10 cellular contexts compared by ENCODE assay signal in the genomic region with DNA sequence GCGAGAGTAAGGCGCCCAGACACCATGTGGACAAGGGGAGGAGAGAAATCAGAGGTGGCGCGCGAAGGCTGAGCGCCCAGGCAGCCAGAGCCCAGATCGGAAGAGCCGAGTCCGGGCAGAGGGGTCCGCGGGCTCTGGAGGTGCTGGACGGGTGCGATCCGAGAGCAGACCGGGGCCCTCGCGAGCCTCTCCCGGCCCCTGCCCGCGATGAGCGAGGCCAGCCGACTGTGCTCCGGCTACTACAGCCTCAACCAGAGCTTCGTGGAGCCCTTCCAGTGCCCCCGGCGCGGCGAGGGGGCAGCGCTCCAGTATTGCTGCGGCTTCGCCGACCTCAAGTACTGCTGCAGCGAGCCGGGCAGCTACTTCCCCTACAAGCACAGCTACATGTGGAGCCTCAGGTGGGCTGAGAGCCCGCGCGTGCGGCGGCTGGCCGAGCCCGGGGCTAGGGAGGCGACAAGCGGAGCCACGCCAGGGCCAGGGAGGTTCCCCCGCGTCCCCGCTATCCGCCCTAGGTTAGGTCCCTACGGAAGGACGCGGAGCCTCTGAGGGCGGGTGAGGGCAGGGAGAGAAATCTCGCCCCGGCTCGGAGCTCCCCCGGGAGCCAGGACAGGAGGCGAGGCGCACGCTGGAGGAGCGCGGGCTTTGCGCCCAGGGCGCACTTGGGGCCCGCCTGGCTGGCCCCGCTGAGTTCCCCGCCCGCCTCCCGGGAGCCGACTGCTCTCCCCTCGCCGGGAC. TPM values are rescaled to one million over a fixed set of nuclear protein-coding genes. Genes with fewer than 3 reads are reported as not detected.
DNase-seq lines count a peak whose midpoint lies in the region; ATAC-seq and TF ChIP-seq lines count a peak whose summit lies in the region.
"Had no signal": no experiment of that assay in that cellular context is flagged by ENCODE, and none has a peak within 500 bp of the region (broad histone marks: within the 10 kb centered on the region; RNA-seq: fewer than 3 reads in every experiment).

SHISAL2B (plus strand) TSS at position 87 of the 735 bp plus-strand sequence; CDS start at position 208, 121 bp downstream.

- no peak within 1 kb of the TSS for H3K27ac Mint-ChIP-seq in MCF 10A (ENCODE audit: low read depth, unreplicated experiment)
- H3K27ac Mint-ChIP-seq in activated CD4-positive, alpha-beta memory T cell treated with anti-CD3 and anti-CD28 coated beads, Interleukin-2, amount 10 ng/mL, durations not matched to agents 7 days and 5 days, result no peak within 1 kb of the TSS

- no peaks in the 10 kb centered on the region for H3K36me3 ChIP-seq in lower lobe of right lung
- H3K36me3 ChIP-seq in effector memory CD4-positive, alpha-beta T cell (ENCODE audit: control insufficient read depth, insufficient read depth, low read length), result no peaks in the 10 kb centered on the region

- no peaks in the 10 kb centered on the region for H3K9me3 Mint-ChIP-seq in MCF 10A (ENCODE audit: unreplicated experiment)
- no peaks in the 10 kb centered on the region for H3K9me3 Mint-ChIP-seq in activated CD4-positive, alpha-beta memory T cell treated with anti-CD3 and anti-CD28 coated beads, Interleukin-2, amount 10 ng/mL, durations not matched to agents 7 days and 5 days

- H3K36me3 Mint-ChIP-seq in MCF 10A (ENCODE audit: insufficient read depth, unreplicated experiment), result no peaks in the 10 kb centered on the region
- no peaks in the 10 kb centered on the region for H3K36me3 Mint-ChIP-seq in activated CD4-positive, alpha-beta memory T cell treated with anti-CD3 and anti-CD28 coated beads, Interleukin-2, amount 10 ng/mL, durations not matched to agents 7 days and 5 days (ENCODE audit: low read depth)

- peak within 1 kb of the TSS; percentile 26 for H3K4me3 ChIP-seq in lower lobe of right lung
- no peak within 1 kb of the TSS for H3K4me3 ChIP-seq in effector memory CD4-positive, alpha-beta T cell (ENCODE audit: insufficient read depth, low read depth, low read length, poor library complexity, severe bottlenecking)

- no peaks in the 10 kb centered on the region for H3K9me3 ChIP-seq in lower lobe of right lung
- H3K9me3 ChIP-seq in effector memory CD4-positive, alpha-beta T cell (ENCODE audit: control insufficient read depth, low read length), result no peaks in the 10 kb centered on the region

- peak; percentile 19 for DNase-seq in DMS153 treated with DMSO at 0.1 percent for 48 hours (lab: John Stamatoyannopoulos, UW; ENCODE audit: unreplicated experiment)
- no peak for DNase-seq in DMS153 (lab: John Stamatoyannopoulos, UW)
- DNase-seq in NCI-H1092 treated with DMSO at 0.1 percent for 48 hours (lab: John Stamatoyannopoulos, UW), result peak; percentile 68
- DNase-seq in MCF 10A (ENCODE audit: unreplicated experiment), result no peak
- DNase-seq in lower lobe of right lung, result peak; percentile 43
- DNase-seq in activated CD4-positive, alpha-beta memory T cell treated with anti-CD3 and anti-CD28 coated beads, Interleukin-2, amount 10 ng/mL, durations not matched to agents 7 days and 5 days, result no peak
- no peak for DNase-seq in effector memory CD4-positive, alpha-beta T cell

- peaks cover 8% of the 10 kb centered on the region for H3K4me1 ChIP-seq in lower lobe of right lung
- peaks cover 5% of the 10 kb centered on the region for H3K4me1 ChIP-seq in effector memory CD4-positive, alpha-beta T cell (ENCODE audit: control insufficient read depth, insufficient read depth, low read length, poor library complexity, severe bottlenecking)

- CTCF ChIA-PET in MCF 10A (lab: Yijun Ruan, JAX), result interaction anchor here (0.6 kb wide), 2 partner anchors 79 to 84 kb away, joined by 3 to 4 read pairs; no protein-coding TSS in a partner anchor
- CTCF ChIA-PET in activated CD4-positive, alpha-beta memory T cell treated with anti-CD3 and anti-CD28 coated beads, Interleukin-2, amount 10 ng/mL, durations not matched to agents 7 days and 5 days (lab: Charles Lee), result no interaction called here

- TF ChIP-seq CTCF in MCF 10A (IDR thresholded peaks at IDR 0.05; ENCODE audit: unreplicated experiment) (no peak), lower lobe of right lung (IDR thresholded peaks at IDR 0.05) (no peak)

- BruUV-seq in MCF 10A (replicated peaks; lab: Mats Ljungman, UMichigan), result no TSS peak

- peaks cover 16% of the 10 kb centered on the region for H3K27me3 Mint-ChIP-seq in MCF 10A (ENCODE audit: insufficient read depth, unreplicated experiment)
- H3K27me3 Mint-ChIP-seq in activated CD4-positive, alpha-beta memory T cell treated with anti-CD3 and anti-CD28 coated beads, Interleukin-2, amount 10 ng/mL, durations not matched to agents 7 days and 5 days, result peaks cover 51% of the 10 kb centered on the region

- intact Hi-C loops in MCF 10A (cut with micrococcal nuclease), result no loop called here
- intact Hi-C loops in lower lobe of right lung (cut with DNase I), result no loop called here

- H3K27me3 ChIP-seq in lower lobe of right lung (ENCODE audit: low read depth), result peaks cover 31% of the 10 kb centered on the region
- H3K27me3 ChIP-seq in effector memory CD4-positive, alpha-beta T cell (replicated peaks; ENCODE audit: control insufficient read depth, insufficient read depth, low read length, poor library complexity, severe bottlenecking), result peaks cover 6% of the 10 kb centered on the region

- peaks cover 6% of the 10 kb centered on the region for H3K4me1 Mint-ChIP-seq in MCF 10A (ENCODE audit: insufficient read depth, unreplicated experiment)
- H3K4me1 Mint-ChIP-seq in activated CD4-positive, alpha-beta memory T cell treated with anti-CD3 and anti-CD28 coated beads, Interleukin-2, amount 10 ng/mL, durations not matched to agents 7 days and 5 days, result peaks cover 5% of the 10 kb centered on the region

- peak within 1 kb of the TSS; percentile 5 for H3K4me3 Mint-ChIP-seq in MCF 10A (ENCODE audit: unreplicated experiment)
- H3K4me3 Mint-ChIP-seq in activated CD4-positive, alpha-beta memory T cell treated with anti-CD3 and anti-CD28 coated beads, Interleukin-2, amount 10 ng/mL, durations not matched to agents 7 days and 5 days, result no peak within 1 kb of the TSS

- ATAC-seq in lower lobe of right lung (peak; percentile 18 to 51), HG03439 (IDR thresholded peaks at IDR 0.05; ENCODE audit: unreplicated experiment) (no peak)

- POLR2A ChIA-PET in MCF 10A (lab: Yijun Ruan, JAX), result no interaction called here
- POLR2A ChIA-PET in activated CD4-positive, alpha-beta memory T cell treated with anti-CD3 and anti-CD28 coated beads, Interleukin-2, amount 10 ng/mL, durations not matched to agents 7 days and 5 days (lab: Charles Lee), result no interaction called here

- H3K27ac ChIP-seq in lower lobe of right lung, result no peak within 1 kb of the TSS
- H3K27ac ChIP-seq in effector memory CD4-positive, alpha-beta T cell (ENCODE audit: insufficient read depth, low read length, poor library complexity, severe bottlenecking), result no peak within 1 kb of the TSS
- H3K27ac ChIP-seq: 22Rv1 had no signal

RNA-seq across cellular contexts. Expression of gene SHISAL2B, which starts in this region (rescaled TPM):
- total RNA-seq in MCF 10A (2022), result not detected in 2 replicates
- total RNA-seq in lower lobe of right lung, result not detected
- total RNA-seq in activated CD4-positive, alpha-beta memory T cell treated with anti-CD3 and anti-CD28 coated beads, Interleukin-2, amount 10 ng/mL, durations not matched to agents 7 days and 5 days, result not detected
- total RNA-seq: SK-MEL-5 had no signal

Comparison
In these comparisons a context has a peak if more than half of its experiments do, and no peak if none do; other contexts are left out.
1. DNase-seq: peak in DMS153 treated with DMSO at 0.1 percent for 48 hours (single experiment) and NCI-H1092 treated with DMSO at 0.1 percent for 48 hours (single experiment); none in DMS153 (single experiment), MCF 10A (single experiment), activated CD4-positive, alpha-beta memory T cell treated with anti-CD3 and anti-CD28 coated beads, Interleukin-2, amount 10 ng/mL, durations not matched to agents 7 days and 5 days (single experiment) and effector memory CD4-positive, alpha-beta T cell (0 of 3).
2. Peak in DNase-seq, ATAC-seq and H3K4me3 ChIP-seq in lower lobe of right lung; RNA of the gene not detected or under 1 TPM.